In the genomic region with DNA sequence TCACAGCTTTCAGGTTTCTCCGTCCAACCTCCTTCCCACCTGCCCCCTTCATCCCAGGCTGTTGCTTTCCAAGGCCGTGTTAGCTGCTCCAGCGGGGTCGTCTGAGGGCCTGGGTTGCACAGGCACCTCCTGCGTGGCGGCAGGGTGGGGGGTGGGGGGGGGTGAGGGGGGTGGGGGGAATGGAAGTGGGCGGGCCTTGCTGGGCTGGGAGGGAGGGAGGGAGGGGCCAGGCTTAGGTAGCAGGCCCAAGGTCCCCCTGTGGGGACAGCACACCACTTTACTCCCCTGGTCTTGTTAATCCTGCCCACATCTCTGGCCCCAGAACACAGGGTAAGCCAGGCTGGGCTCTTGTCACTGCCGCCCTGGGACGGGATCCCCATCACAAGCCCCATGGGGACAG, we compare ENCODE assay signal across 17 cellular contexts.
DNase-seq lines count a peak whose midpoint lies in the region; ATAC-seq, FAIRE-seq and TF ChIP-seq lines count a peak whose summit lies in the region.
"Had no signal": no experiment of that assay in that cellular context is flagged by ENCODE, and none has a peak within 500 bp of the region (broad histone marks: within the 10 kb centered on the region; RNA-seq: fewer than 3 reads in every experiment).

No MANE protein-coding gene starts in this region.

- no peak overlapping the region for H3K27ac ChIP-seq in BLaER1 treated with 17β-estradiol and CSF1 and Interleukin-3, amounts not matched to agents 10 nM and 100 nM
- H3K27ac ChIP-seq in K562 (ENCODE audit: extremely low read depth, low read depth, low read length) (no peak overlapping the region), neutrophil (peak overlapping the region; percentile 31)
- H3K27ac ChIP-seq: GM23248 had no signal

- no TSS peak for BruUV-seq in K562 (replicated peaks; lab: Mats Ljungman, UMichigan)

- peak; percentile 88 for DNase-seq in H7
- peak in 3 of 4 experiments; percentile 55 to 60 (median 58) for DNase-seq in K562 (ENCODE audit: extremely low read depth in 1 of 4, low spot score in 3 of 4)
- DNase-seq: ACHN; BE2C; CD4-positive, alpha-beta memory T cell; DMS79; GDM1; GM23248; H9 had no signal

- H3K79me2 ChIP-seq in K562 (ENCODE audit: control insufficient read depth, insufficient read depth, low read length) = no peaks in the 10 kb centered on the region

- TF ChIP-seq EP300 in K562 (IDR thresholded peaks at IDR 0.05; ENCODE audit: low read length) = no peak

- no peak for TF ChIP-seq POLR2A in K562 (conservative IDR thresholded peaks at IDR 0.05)

- TF ChIP-seq RAD21 in K562 (CRISPR knock-in tag; conservative IDR thresholded peaks at IDR 0.05 in 1 of 2, IDR thresholded peaks at IDR 0.05 in 1 of 2) = no peak

- TF ChIP-seq CTCF in K562 (IDR thresholded peaks at IDR 0.05 in 2 of 3, conservative IDR thresholded peaks at IDR 0.05 in 1 of 3; ENCODE audit: insufficient read depth in 2 of 3, low read depth in 1 of 3, low read length in 3 of 3) = no peak
- no peak for TF ChIP-seq CTCF in neutrophil (IDR thresholded peaks at IDR 0.05)

- peaks cover 23 to 58% (median 48%) of the 10 kb centered on the region in 10 experiments for H3K4me1 ChIP-seq in BLaER1 treated with 17β-estradiol and CSF1 and Interleukin-3, amounts not matched to agents 10 nM and 100 nM
- H3K4me1 ChIP-seq in K562 (replicated peaks in 1 of 2; ENCODE audit: control insufficient read depth in 2 of 2, insufficient read depth in 2 of 2, low read length in 2 of 2) (peaks cover 0 to 31% of the 10 kb centered on the region in 2 experiments; a peak in 2 of 5 replicates), neutrophil (ENCODE audit: control insufficient read depth in 1 of 2, insufficient read depth in 1 of 2, low read depth in 1 of 2, low read length in 1 of 2) (no peaks in the 10 kb centered on the region)

- CTCF ChIA-PET in K562 (lab: Yijun Ruan, JAX; ENCODE audit: low intra/inter-chr PET ratio) = no interaction called here

- peak overlapping the region in 6 of 11 experiments; percentile 9 to 83 (median 73); a peak in 7 of 22 replicates for H3K4me2 ChIP-seq in BLaER1 treated with 17β-estradiol and CSF1 and Interleukin-3, amounts not matched to agents 10 nM and 100 nM
- H3K4me2 ChIP-seq in K562 (ENCODE audit: insufficient read depth, low read length) = no peak overlapping the region

- peaks cover 62 to 98% (median 86%) of the 10 kb centered on the region in 11 experiments; a peak in 21 of 22 replicates for H4K20me1 ChIP-seq in BLaER1 treated with 17β-estradiol and CSF1 and Interleukin-3, amounts not matched to agents 10 nM and 100 nM
- peaks cover 4% of the 10 kb centered on the region; the same call in 1 of the 2 replicates for H4K20me1 ChIP-seq in K562 (replicated peaks; ENCODE audit: control insufficient read depth, insufficient read depth, low read length)

- POLR2A ChIA-PET in K562 (lab: Yijun Ruan, JAX) = interaction anchor here (0.6 kb wide), 1 partner anchor 37 kb away, joined by 3 read pairs; no protein-coding TSS in a partner anchor

- H3K9me3 ChIP-seq in BLaER1 treated with 17β-estradiol and CSF1 and Interleukin-3, amounts not matched to agents 10 nM and 100 nM (replicated peaks in 1 of 11) = no peaks in the 10 kb centered on the region
- H3K9me3 ChIP-seq in K562 (replicated peaks; ENCODE audit: control insufficient read depth, insufficient read depth, low read depth, low read length) = no peaks in the 10 kb centered on the region
- no peaks in the 10 kb centered on the region for H3K9me3 ChIP-seq in neutrophil
- H3K9me3 ChIP-seq: BE2C had no signal

- H2AFZ ChIP-seq in K562 (ENCODE audit: low read depth, low read length) = no peak overlapping the region
- H2AFZ ChIP-seq: GM23248 had no signal

- 23% methylated on average over 5 of the region's 9 CpGs for WGBS in K562 (ENCODE audit: insufficient coverage, low coverage, missing lambda C conversion rate)

- peaks cover 48 to 80% (median 64%) of the 10 kb centered on the region in 11 experiments for H3K36me3 ChIP-seq in BLaER1 treated with 17β-estradiol and CSF1 and Interleukin-3, amounts not matched to agents 10 nM and 100 nM
- H3K36me3 ChIP-seq in H7 (replicated peaks; ENCODE audit: control insufficient read depth, insufficient read depth, low read length) (no peaks in the 10 kb centered on the region; the same call in none of the 2 replicates), K562 (ENCODE audit: control insufficient read depth, insufficient read depth, low read length) (no peaks in the 10 kb centered on the region), neutrophil (peaks cover 97% of the 10 kb centered on the region)
- H3K36me3 ChIP-seq: BE2C had no signal

- H3K27me3 ChIP-seq in BLaER1 treated with 17β-estradiol and CSF1 and Interleukin-3, amounts not matched to agents 10 nM and 100 nM = 0 out of 22 replicates have a peak, but pooled peaks cover 0 to 4% (median 0%) of the 10 kb centered on the region in 11 experiments
- H3K27me3 ChIP-seq in H7 (ENCODE audit: control insufficient read depth, insufficient read depth, low read length) (no peaks in the 10 kb centered on the region), K562 (ENCODE audit: control insufficient read depth in 2 of 2, insufficient read depth in 2 of 2, low read length in 2 of 2) (no peaks in the 10 kb centered on the region), neutrophil (no peaks in the 10 kb centered on the region)
- H3K27me3 ChIP-seq: BE2C had no signal

- no peak for FAIRE-seq in K562 (lab: Jason Lieb, UNC)
- FAIRE-seq: A204.1, GM12892, GM18507 had no signal

- intact Hi-C loops in K562 (cut with micrococcal nuclease) = no loop called here

- in situ Hi-C loops in K562 (cut with MboI) = no loop called here

- H3K9ac ChIP-seq in BLaER1 treated with 17β-estradiol and CSF1 and Interleukin-3, amounts not matched to agents 10 nM and 100 nM = no peak overlapping the region; a peak in 1 of 22 replicates
- H3K9ac ChIP-seq in K562 (ENCODE audit: insufficient read depth in 1 of 2, low read depth in 2 of 2, low read length in 2 of 2) = no peak overlapping the region
- H3K9ac ChIP-seq: GM23248 had no signal

- H3K9me1 ChIP-seq in K562 (ENCODE audit: control insufficient read depth, insufficient read depth, low read length) = peaks cover 7% of the 10 kb centered on the region

- H3K4me3 ChIP-seq in BLaER1 treated with 17β-estradiol and CSF1 and Interleukin-3, amounts not matched to agents 10 nM and 100 nM = no peak overlapping the region
- H3K4me3 ChIP-seq in H7 (ENCODE audit: insufficient read depth, low read depth, low read length) = no peak overlapping the region
- H3K4me3 ChIP-seq in K562 = no peak overlapping the region
- H3K4me3 ChIP-seq in neutrophil (ENCODE audit: low read depth in 1 of 2, low read length in 1 of 2) = no peak overlapping the region
- H3K4me3 ChIP-seq: GM23248 had no signal

- ATAC-seq in K562 (peak; percentile 31), GM21360 (IDR thresholded peaks at IDR 0.05; ENCODE audit: unreplicated experiment) (no peak), GM18511 (IDR thresholded peaks at IDR 0.05; ENCODE audit: unreplicated experiment) (no peak), GM21717 (IDR thresholded peaks at IDR 0.05; ENCODE audit: unreplicated experiment) (no peak)

TF ChIP-seq in K562, 482 proteins besides CTCF, POLR2A, EP300 and RAD21 (continues in another document):
- TF ChIP-seq, protein P1, sequence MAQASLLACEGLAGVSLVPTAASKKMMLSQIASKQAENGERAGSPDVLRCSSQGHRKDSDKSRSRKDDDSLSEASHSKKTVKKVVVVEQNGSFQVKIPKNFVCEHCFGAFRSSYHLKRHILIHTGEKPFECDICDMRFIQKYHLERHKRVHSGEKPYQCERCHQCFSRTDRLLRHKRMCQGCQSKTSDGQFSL (CRISPR knock-in tag; IDR thresholded peaks at IDR 0.05) = 0 out of 2 replicates have a peak, but pooled peaks have one; percentile 24
- TF ChIP-seq, protein P1 (tag; IDR thresholded peaks at IDR 0.05) = no peak
- TF ChIP-seq RBM14 (IDR thresholded peaks at IDR 0.05; ENCODE audit: borderline replicate concordance, insufficient read depth, low read depth, low read length) = no peak
- TF ChIP-seq, protein P2, sequence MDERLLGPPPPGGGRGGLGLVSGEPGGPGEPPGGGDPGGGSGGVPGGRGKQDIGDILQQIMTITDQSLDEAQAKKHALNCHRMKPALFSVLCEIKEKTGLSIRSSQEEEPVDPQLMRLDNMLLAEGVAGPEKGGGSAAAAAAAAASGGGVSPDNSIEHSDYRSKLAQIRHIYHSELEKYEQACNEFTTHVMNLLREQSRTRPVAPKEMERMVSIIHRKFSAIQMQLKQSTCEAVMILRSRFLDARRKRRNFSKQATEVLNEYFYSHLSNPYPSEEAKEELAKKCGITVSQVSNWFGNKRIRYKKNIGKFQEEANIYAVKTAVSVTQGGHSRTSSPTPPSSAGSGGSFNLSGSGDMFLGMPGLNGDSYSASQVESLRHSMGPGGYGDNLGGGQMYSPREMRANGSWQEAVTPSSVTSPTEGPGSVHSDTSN (CRISPR knock-in tag; IDR thresholded peaks at IDR 0.05; ENCODE audit: low read depth) = no peak
- TF ChIP-seq, protein P2 (tag; conservative IDR thresholded peaks at IDR 0.05; ENCODE audit: low read depth) = no peak
- no peak for TF ChIP-seq PRMT5 (CRISPR knock-in tag; IDR thresholded peaks at IDR 0.05)
- TF ChIP-seq, protein P3, sequence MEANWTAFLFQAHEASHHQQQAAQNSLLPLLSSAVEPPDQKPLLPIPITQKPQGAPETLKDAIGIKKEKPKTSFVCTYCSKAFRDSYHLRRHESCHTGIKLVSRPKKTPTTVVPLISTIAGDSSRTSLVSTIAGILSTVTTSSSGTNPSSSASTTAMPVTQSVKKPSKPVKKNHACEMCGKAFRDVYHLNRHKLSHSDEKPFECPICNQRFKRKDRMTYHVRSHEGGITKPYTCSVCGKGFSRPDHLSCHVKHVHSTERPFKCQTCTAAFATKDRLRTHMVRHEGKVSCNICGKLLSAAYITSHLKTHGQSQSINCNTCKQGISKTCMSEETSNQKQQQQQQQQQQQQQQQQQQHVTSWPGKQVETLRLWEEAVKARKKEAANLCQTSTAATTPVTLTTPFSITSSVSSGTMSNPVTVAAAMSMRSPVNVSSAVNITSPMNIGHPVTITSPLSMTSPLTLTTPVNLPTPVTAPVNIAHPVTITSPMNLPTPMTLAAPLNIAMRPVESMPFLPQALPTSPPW (CRISPR knock-in tag; IDR thresholded peaks at IDR 0.05) = 0 out of 2 replicates have a peak, but pooled peaks have one; percentile 18
- no peak for TF ChIP-seq BACH1 (tag; IDR thresholded peaks at IDR 0.05)
